2 cellular contexts compared by ENCODE assay signal in the genomic region with DNA sequence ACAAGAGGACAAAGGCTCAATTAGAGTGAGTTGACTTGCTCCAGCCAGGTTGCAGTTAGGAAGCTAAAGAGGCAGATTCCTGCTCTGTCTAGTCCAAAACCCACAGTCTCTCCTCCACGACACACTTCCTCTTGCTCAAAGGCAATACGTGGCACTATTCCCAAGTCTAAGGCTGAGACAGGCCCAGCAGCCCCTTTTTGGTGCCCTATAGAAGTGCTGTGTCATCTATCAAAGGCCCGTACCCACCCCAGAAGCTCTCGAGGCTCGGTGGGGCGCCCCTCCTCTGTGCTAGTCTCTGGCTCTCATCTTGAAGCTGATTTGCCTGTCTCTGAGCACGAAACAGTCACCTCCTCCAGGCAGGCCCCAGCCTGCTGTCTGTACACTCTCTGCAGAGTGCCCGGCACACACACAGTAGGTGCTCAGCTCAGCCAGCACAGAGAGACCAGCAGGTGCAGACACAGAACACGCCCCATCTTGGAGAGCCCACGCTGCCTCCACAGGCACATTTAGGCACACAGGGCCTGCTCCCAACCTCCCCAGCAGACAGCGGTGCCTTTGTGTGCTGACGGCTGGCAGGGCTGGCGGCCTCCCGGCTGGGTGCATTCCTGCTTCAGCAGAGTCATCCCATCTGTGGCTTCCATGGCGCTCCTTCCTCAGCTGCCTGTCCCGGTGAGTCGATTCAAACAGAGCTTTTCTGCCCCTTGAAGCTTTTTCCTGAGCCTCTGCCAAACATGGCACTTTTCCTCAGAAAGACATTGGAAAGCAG.
TF ChIP-seq lines count a peak whose summit lies in the region.

No MANE protein-coding gene starts in this region.

TF ChIP-seq in HCT116, 20 proteins besides CTCF, POLR2A, EP300 and RAD21 (continued from another document):
- TF ChIP-seq, protein P1, sequence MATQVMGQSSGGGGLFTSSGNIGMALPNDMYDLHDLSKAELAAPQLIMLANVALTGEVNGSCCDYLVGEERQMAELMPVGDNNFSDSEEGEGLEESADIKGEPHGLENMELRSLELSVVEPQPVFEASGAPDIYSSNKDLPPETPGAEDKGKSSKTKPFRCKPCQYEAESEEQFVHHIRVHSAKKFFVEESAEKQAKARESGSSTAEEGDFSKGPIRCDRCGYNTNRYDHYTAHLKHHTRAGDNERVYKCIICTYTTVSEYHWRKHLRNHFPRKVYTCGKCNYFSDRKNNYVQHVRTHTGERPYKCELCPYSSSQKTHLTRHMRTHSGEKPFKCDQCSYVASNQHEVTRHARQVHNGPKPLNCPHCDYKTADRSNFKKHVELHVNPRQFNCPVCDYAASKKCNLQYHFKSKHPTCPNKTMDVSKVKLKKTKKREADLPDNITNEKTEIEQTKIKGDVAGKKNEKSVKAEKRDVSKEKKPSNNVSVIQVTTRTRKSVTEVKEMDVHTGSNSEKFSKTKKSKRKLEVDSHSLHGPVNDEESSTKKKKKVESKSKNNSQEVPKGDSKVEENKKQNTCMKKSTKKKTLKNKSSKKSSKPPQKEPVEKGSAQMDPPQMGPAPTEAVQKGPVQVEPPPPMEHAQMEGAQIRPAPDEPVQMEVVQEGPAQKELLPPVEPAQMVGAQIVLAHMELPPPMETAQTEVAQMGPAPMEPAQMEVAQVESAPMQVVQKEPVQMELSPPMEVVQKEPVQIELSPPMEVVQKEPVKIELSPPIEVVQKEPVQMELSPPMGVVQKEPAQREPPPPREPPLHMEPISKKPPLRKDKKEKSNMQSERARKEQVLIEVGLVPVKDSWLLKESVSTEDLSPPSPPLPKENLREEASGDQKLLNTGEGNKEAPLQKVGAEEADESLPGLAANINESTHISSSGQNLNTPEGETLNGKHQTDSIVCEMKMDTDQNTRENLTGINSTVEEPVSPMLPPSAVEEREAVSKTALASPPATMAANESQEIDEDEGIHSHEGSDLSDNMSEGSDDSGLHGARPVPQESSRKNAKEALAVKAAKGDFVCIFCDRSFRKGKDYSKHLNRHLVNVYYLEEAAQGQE (IDR thresholded peaks at IDR 0.05; ENCODE audit: low read depth): no peak
- TF ChIP-seq POLR2AphosphoS5 (IDR thresholded peaks at IDR 0.05; ENCODE audit: low read depth, low read length) (no peak), ZBTB33 (IDR thresholded peaks at IDR 0.05; ENCODE audit: extremely low read depth, insufficient replicate concordance, low read length) (no peak), CBX3 (IDR thresholded peaks at IDR 0.05; ENCODE audit: low read depth) (no peak), JUND (IDR thresholded peaks at IDR 0.05) (no peak)

TF ChIP-seq in SK-N-SH, 30 proteins besides CTCF, POLR2A, EP300 and RAD21 (continued from another document):
- TF ChIP-seq MAX (IDR thresholded peaks at IDR 0.05; ENCODE audit: low read depth) (peak; percentile 80), RFX5 (IDR thresholded peaks at IDR 0.05; ENCODE audit: low read length) (no peak), NFIC (IDR thresholded peaks at IDR 0.05; ENCODE audit: borderline replicate concordance) (peak; percentile 72), FOSL2 (IDR thresholded peaks at IDR 0.05; ENCODE audit: borderline replicate concordance, low read depth) (peak; percentile 51; the same call in 1 of the 2 replicates), NRF1 (IDR thresholded peaks at IDR 0.05; ENCODE audit: low read depth, low read length) (no peak), TCF12 (IDR thresholded peaks at IDR 0.05) (peak; percentile 81), SIN3A (IDR thresholded peaks at IDR 0.05; ENCODE audit: borderline replicate concordance, low read depth, low read length) (peak; percentile 76; the same call in 1 of the 2 replicates)
- TF ChIP-seq, protein P2, sequence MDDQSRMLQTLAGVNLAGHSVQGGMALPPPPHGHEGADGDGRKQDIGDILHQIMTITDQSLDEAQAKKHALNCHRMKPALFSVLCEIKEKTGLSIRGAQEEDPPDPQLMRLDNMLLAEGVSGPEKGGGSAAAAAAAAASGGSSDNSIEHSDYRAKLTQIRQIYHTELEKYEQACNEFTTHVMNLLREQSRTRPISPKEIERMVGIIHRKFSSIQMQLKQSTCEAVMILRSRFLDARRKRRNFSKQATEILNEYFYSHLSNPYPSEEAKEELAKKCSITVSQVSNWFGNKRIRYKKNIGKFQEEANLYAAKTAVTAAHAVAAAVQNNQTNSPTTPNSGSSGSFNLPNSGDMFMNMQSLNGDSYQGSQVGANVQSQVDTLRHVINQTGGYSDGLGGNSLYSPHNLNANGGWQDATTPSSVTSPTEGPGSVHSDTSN (IDR thresholded peaks at IDR 0.05): peak; percentile 50; the same call in 1 of the 2 replicates
